Comparison of ENCODE assay signal across 11 cellular contexts in the genomic region with DNA sequence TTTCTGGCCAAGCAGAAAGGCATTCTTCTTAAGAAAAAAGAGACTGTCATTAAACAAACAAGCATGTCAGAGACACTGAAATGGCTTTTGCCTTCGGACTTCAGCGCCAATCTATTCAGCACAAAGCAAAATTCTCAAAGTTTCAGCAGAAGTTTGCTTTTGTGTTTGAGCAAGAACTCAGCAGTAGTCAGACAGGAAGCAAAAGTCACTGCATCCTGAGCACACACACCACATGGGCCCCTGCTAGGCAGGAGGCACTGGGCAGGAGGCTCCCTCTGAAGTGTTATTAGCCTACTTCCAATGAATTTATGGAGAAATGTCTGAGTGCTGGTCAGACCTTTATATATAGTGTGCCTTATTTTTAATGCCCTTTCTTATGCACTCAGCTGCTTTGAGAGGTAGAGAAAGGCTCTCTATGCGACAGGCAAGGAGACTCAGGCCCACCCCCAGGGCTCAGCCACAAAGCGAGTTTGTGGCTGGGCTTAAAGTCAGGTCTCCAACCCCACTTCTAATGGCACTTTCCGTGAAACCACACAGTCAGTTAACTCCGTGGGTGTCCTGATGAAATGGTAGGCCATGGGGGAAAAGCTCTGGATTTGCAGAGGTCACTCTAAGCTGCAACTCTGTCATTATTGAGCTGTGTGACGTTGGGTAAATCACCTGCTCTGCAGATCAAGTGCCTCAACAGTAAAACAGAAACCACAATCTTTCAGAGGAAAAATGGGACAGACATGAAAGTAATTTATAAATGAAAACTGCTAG.
DNase-seq lines count a peak whose midpoint lies in the region; ATAC-seq and TF ChIP-seq lines count a peak whose summit lies in the region.
"Had no signal": no experiment of that assay in that cellular context is flagged by ENCODE, and none has a peak within 500 bp of the region (broad histone marks: within the 10 kb centered on the region; RNA-seq: fewer than 3 reads in every experiment).

No MANE protein-coding gene starts in this region.

- DNase-seq in stimulated activated naive CD8-positive, alpha-beta T cell treated with anti-CD3 and anti-CD28 coated beads, Interleukin-15, amount 100 ng/mL, for 72 hours: peak; percentile 7 to 15
- no peak for DNase-seq in stimulated activated naive CD8-positive, alpha-beta T cell treated with anti-CD3 and anti-CD28 coated beads, Interleukin-15, Interleukin-2, amounts not matched to agents 100 U/mL and 50 U/mL, for 24 hours
- DNase-seq in NCI-H187 treated with DMSO at 0.1 percent for 48 hours (lab: John Stamatoyannopoulos, UW): peak; percentile 44
- DNase-seq in foreskin fibroblast: peak; percentile 68 to 69
- DNase-seq in WERI-Rb-1: no peak
- DNase-seq in GDM1 (lab: John Stamatoyannopoulos, UW): no peak
- DNase-seq in T-cell: no peak
- no peak for DNase-seq in activated T-cell treated with anti-CD3 and anti-CD28 coated beads, Interleukin-2, amount 50 U/mL, for 48 hours
- DNase-seq: CD4-positive, CD25-positive, alpha-beta regulatory T cell had no signal

- peaks cover 14% of the 10 kb centered on the region for H3K4me1 Mint-ChIP-seq in stimulated activated naive CD8-positive, alpha-beta T cell treated with anti-CD3 and anti-CD28 coated beads, Interleukin-15, amount 100 ng/mL, for 72 hours
- H3K4me1 Mint-ChIP-seq in T-cell: peaks cover 0 to 5% (median 0%) of the 10 kb centered on the region in 3 donors
- H3K4me1 Mint-ChIP-seq: CD4-positive, CD25-positive, alpha-beta regulatory T cell; central memory CD8-positive, alpha-beta T cell had no signal

- H3K9me3 Mint-ChIP-seq in stimulated activated naive CD8-positive, alpha-beta T cell treated with anti-CD3 and anti-CD28 coated beads, Interleukin-15, amount 100 ng/mL, for 72 hours: no peaks in the 10 kb centered on the region
- no peaks in the 10 kb centered on the region for H3K9me3 Mint-ChIP-seq in T-cell

- H3K4me3 Mint-ChIP-seq in stimulated activated naive CD8-positive, alpha-beta T cell treated with anti-CD3 and anti-CD28 coated beads, Interleukin-15, amount 100 ng/mL, for 72 hours: peak overlapping the region; percentile 24 to 29
- no peak overlapping the region for H3K4me3 Mint-ChIP-seq in T-cell
- H3K4me3 Mint-ChIP-seq: central memory CD8-positive, alpha-beta T cell had no signal

- CTCF ChIA-PET in T-cell (lab: Charles Lee): no interaction called here

- no peak overlapping the region for H3K27ac Mint-ChIP-seq in stimulated activated naive CD8-positive, alpha-beta T cell treated with anti-CD3 and anti-CD28 coated beads, Interleukin-15, amount 100 ng/mL, for 72 hours
- no peak overlapping the region for H3K27ac Mint-ChIP-seq in T-cell
- H3K27ac Mint-ChIP-seq: CD4-positive, CD25-positive, alpha-beta regulatory T cell had no signal

- POLR2A ChIA-PET in T-cell (lab: Charles Lee): no interaction called here

- H3K36me3 Mint-ChIP-seq in T-cell: no peaks in the 10 kb centered on the region
- H3K36me3 Mint-ChIP-seq: CD4-positive, CD25-positive, alpha-beta regulatory T cell; naive thymus-derived CD8-positive, alpha-beta T cell had no signal

- no peaks in the 10 kb centered on the region for H3K27me3 Mint-ChIP-seq in stimulated activated naive CD8-positive, alpha-beta T cell treated with anti-CD3 and anti-CD28 coated beads, Interleukin-15, amount 100 ng/mL, for 72 hours
- no peaks in the 10 kb centered on the region for H3K27me3 Mint-ChIP-seq in T-cell
- H3K27me3 Mint-ChIP-seq: CD4-positive, CD25-positive, alpha-beta regulatory T cell; central memory CD8-positive, alpha-beta T cell; naive thymus-derived CD8-positive, alpha-beta T cell had no signal

- peak; percentile 70 for ATAC-seq in stimulated activated naive CD8-positive, alpha-beta T cell treated with anti-CD3 and anti-CD28 coated beads, Interleukin-15, amount 100 ng/mL, for 72 hours
- no peak for ATAC-seq in stimulated activated naive CD8-positive, alpha-beta T cell treated with anti-CD3 and anti-CD28 coated beads, Interleukin-15, Interleukin-2, amounts not matched to agents 100 U/mL and 50 U/mL, for 24 hours
- ATAC-seq in T-cell (replicated peaks in 1 of 4): no peak

- TF ChIP-seq CTCF in foreskin fibroblast (IDR thresholded peaks at IDR 0.05; ENCODE audit: low read depth, low read length) (no peak), WERI-Rb-1 (IDR thresholded peaks at IDR 0.05; ENCODE audit: low read depth, low read length) (no peak)

- H3K4me3 ChIP-seq in foreskin fibroblast (ENCODE audit: low read depth in 1 of 2, low read length in 2 of 2) (no peak overlapping the region), WERI-Rb-1 (ENCODE audit: low read depth, low read length) (no peak overlapping the region)

- no peaks in the 10 kb centered on the region for H3K9me3 ChIP-seq in WERI-Rb-1 (ENCODE audit: severe bottlenecking)

- H3K27ac ChIP-seq in WERI-Rb-1: no peak overlapping the region

- no peaks in the 10 kb centered on the region for H3K36me3 ChIP-seq in WERI-Rb-1

- H3K27me3 ChIP-seq in WERI-Rb-1 (ENCODE audit: insufficient read depth, low read depth, severe bottlenecking): peaks cover 4% of the 10 kb centered on the region

Comparison
In these comparisons a context has a peak if more than half of its experiments do, and no peak if none do; other contexts are left out.
1. DNase-seq: peak in stimulated activated naive CD8-positive, alpha-beta T cell treated with anti-CD3 and anti-CD28 coated beads, Interleukin-15, amount 100 ng/mL, for 72 hours (2 of 2), NCI-H187 treated with DMSO at 0.1 percent for 48 hours (single experiment) and foreskin fibroblast (2 of 2); none in stimulated activated naive CD8-positive, alpha-beta T cell treated with anti-CD3 and anti-CD28 coated beads, Interleukin-15, Interleukin-2, amounts not matched to agents 100 U/mL and 50 U/mL, for 24 hours (single experiment), WERI-Rb-1 (single experiment), GDM1 (single experiment), T-cell (0 of 34) and activated T-cell treated with anti-CD3 and anti-CD28 coated beads, Interleukin-2, amount 50 U/mL, for 48 hours (0 of 2).
2. H3K4me3 Mint-ChIP-seq: peak in stimulated activated naive CD8-positive, alpha-beta T cell treated with anti-CD3 and anti-CD28 coated beads, Interleukin-15, amount 100 ng/mL, for 72 hours (2 of 2); none in T-cell (0 of 3).